Comparison of ENCODE assay signal across 15 cellular contexts in the genomic region with DNA sequence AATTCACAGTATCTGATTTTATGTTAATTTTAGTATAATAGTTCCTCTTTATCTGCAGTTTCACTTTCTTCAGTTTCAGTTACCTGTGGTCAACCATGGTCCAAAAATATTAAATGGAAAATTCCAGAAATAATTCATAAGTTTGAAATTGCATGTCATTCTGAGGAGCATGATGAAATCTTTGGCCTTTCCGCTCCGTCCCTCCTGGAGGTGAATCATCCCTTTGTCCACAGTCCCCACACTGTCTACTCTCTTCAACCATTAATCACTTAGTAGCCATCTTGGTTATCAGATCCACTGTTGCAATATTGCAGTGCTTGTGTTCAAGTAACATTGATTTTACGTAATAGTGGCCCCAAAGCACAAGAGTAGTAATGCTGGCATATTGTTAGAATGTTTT. TPM values are rescaled to one million over a fixed set of nuclear protein-coding genes. Genes with fewer than 3 reads are reported as not detected.
A peak's percentile ranks its signal among the peaks of the same experiment; 100 is the strongest.
DNase-seq lines count a peak whose midpoint lies in the region; TF ChIP-seq lines count a peak whose summit lies in the region.
"Had no signal": no experiment of that assay in that cellular context is flagged by ENCODE, and none has a peak within 500 bp of the region (broad histone marks: within the 10 kb centered on the region; RNA-seq: fewer than 3 reads in every experiment).

No MANE protein-coding gene starts in this region.

- H3K9me3 ChIP-seq in breast epithelium = no peaks in the 10 kb centered on the region
- H3K9me3 ChIP-seq in OCI-LY3 (ENCODE audit: insufficient read depth, low read length) = peaks cover 8% of the 10 kb centered on the region; the same call in 1 of the 2 replicates
- peaks cover 2% of the 10 kb centered on the region for H3K9me3 ChIP-seq in mammary epithelial cell (replicated peaks; ENCODE audit: insufficient read depth, low read length)
- no peaks in the 10 kb centered on the region for H3K9me3 ChIP-seq in A673 (ENCODE audit: low read depth, low read length, poor library complexity, severe bottlenecking)
- H3K9me3 ChIP-seq: lower lobe of right lung, psoas muscle had no signal

- POLR2A ChIA-PET in MCF 10A (lab: Yijun Ruan, JAX) = interaction anchor here (1.3 kb wide), 1 partner anchor 10 kb away, joined by 4 read pairs; no protein-coding TSS in a partner anchor
- POLR2A ChIA-PET in A673 (lab: Charles Lee; ENCODE audit: low non-redundant PET) = no interaction called here

- H3K27ac Mint-ChIP-seq in MCF 10A (ENCODE audit: low read depth, unreplicated experiment) = peak overlapping the region; percentile 74
- H3K27ac Mint-ChIP-seq: activated CD4-positive, alpha-beta memory T cell treated with anti-CD3 and anti-CD28 coated beads, Interleukin-2, amount 10 ng/mL, durations not matched to agents 7 days and 5 days; activated T-helper 2 cell treated with anti-CD3 and anti-CD28 coated beads, Interferon-gamma antibody, Interleukin-2, Interleukin-4, amounts not matched to agents 10 μg/mL and 5 μg/mL and 100 μg/mL, durations not matched to agents 14 hours and 24 hours and 36 hours; natural killer cell treated with Interleukin-12 subunit alpha and Interleukin-12 subunit beta and Interleukin-15 and Interleukin-18, amount 100 ng/mL, for 72 hours had no signal

- DNase-seq in MCF 10A (ENCODE audit: unreplicated experiment) = peak; percentile 75
- DNase-seq in breast epithelium (ENCODE audit: low spot score in 2 of 2) = no peak
- peak; percentile 75 for DNase-seq in mammary epithelial cell
- no peak for DNase-seq in activated T-cell treated with anti-CD3 and anti-CD28 coated beads for 4 hours
- DNase-seq in cerebellum (ENCODE audit: low spot score) = no peak
- DNase-seq in NCI-H2227 (lab: John Stamatoyannopoulos, UW; ENCODE audit: unreplicated experiment) = no peak
- DNase-seq in A673 (ENCODE audit: low spot score) = no peak
- DNase-seq: activated CD4-positive, alpha-beta memory T cell treated with anti-CD3 and anti-CD28 coated beads, Interleukin-2, amount 10 ng/mL, durations not matched to agents 7 days and 5 days; foreskin fibroblast; lower lobe of right lung; MM.1S; psoas muscle had no signal

- BruUV-seq in MCF 10A (replicated peaks; lab: Mats Ljungman, UMichigan) = no TSS peak
- no TSS peak for BruUV-seq in mammary epithelial cell (replicated peaks; lab: Mats Ljungman, UMichigan)
- no TSS peak for BruUV-seq in A673 (replicated peaks; lab: Mats Ljungman, UMichigan)

- H3K4me1 ChIP-seq in breast epithelium (no peaks in the 10 kb centered on the region), OCI-LY3 (ENCODE audit: low read length) (peaks cover 11% of the 10 kb centered on the region), mammary epithelial cell (ENCODE audit: insufficient read depth, low read length) (no peaks in the 10 kb centered on the region), A673 (ENCODE audit: insufficient read depth, low read length, poor library complexity, severe bottlenecking) (no peaks in the 10 kb centered on the region)
- H3K4me1 ChIP-seq: lower lobe of right lung, psoas muscle had no signal

- no peak overlapping the region for H2AFZ ChIP-seq in OCI-LY3 (ENCODE audit: low read depth, low read length)
- H2AFZ ChIP-seq in mammary epithelial cell (ENCODE audit: low read depth, low read length) = peak overlapping the region; percentile 17

- H3K9me3 Mint-ChIP-seq in MCF 10A (ENCODE audit: unreplicated experiment) = no peaks in the 10 kb centered on the region
- H3K9me3 Mint-ChIP-seq: activated CD4-positive, alpha-beta memory T cell treated with anti-CD3 and anti-CD28 coated beads, Interleukin-2, amount 10 ng/mL, durations not matched to agents 7 days and 5 days had no signal

- no peaks in the 10 kb centered on the region for H3K36me3 ChIP-seq in breast epithelium
- no peaks in the 10 kb centered on the region for H3K36me3 ChIP-seq in OCI-LY3 (replicated peaks; ENCODE audit: low read depth, low read length)
- peaks cover 1% of the 10 kb centered on the region for H3K36me3 ChIP-seq in mammary epithelial cell (ENCODE audit: insufficient read depth, low read length)
- H3K36me3 ChIP-seq in A673 (ENCODE audit: insufficient read depth, low read length, poor library complexity, severe bottlenecking) = no peaks in the 10 kb centered on the region
- H3K36me3 ChIP-seq: lower lobe of right lung had no signal

- H4K20me1 ChIP-seq in OCI-LY3 (ENCODE audit: insufficient read depth, low read length) = no peaks in the 10 kb centered on the region
- no peaks in the 10 kb centered on the region for H4K20me1 ChIP-seq in mammary epithelial cell (ENCODE audit: insufficient read depth, low read length)

- H3K4me1 Mint-ChIP-seq in MCF 10A (ENCODE audit: insufficient read depth, unreplicated experiment) = peaks cover 8% of the 10 kb centered on the region
- H3K4me1 Mint-ChIP-seq: activated CD4-positive, alpha-beta memory T cell treated with anti-CD3 and anti-CD28 coated beads, Interleukin-2, amount 10 ng/mL, durations not matched to agents 7 days and 5 days had no signal

- peaks cover 4% of the 10 kb centered on the region for H3K36me3 Mint-ChIP-seq in MCF 10A (ENCODE audit: insufficient read depth, unreplicated experiment)
- H3K36me3 Mint-ChIP-seq: natural killer cell treated with Interleukin-12 subunit alpha and Interleukin-12 subunit beta and Interleukin-15 and Interleukin-18, amount 100 ng/mL, for 72 hours had no signal

- peak overlapping the region; percentile 40 for H3K4me3 Mint-ChIP-seq in MCF 10A (ENCODE audit: unreplicated experiment)
- H3K4me3 Mint-ChIP-seq: activated CD4-positive, alpha-beta memory T cell treated with anti-CD3 and anti-CD28 coated beads, Interleukin-2, amount 10 ng/mL, durations not matched to agents 7 days and 5 days; natural killer cell treated with Interleukin-12 subunit alpha and Interleukin-12 subunit beta and Interleukin-15 and Interleukin-18, amount 100 ng/mL, for 72 hours had no signal

- H3K4me3 ChIP-seq in breast epithelium (no peak overlapping the region), OCI-LY3 (ENCODE audit: low read length) (no peak overlapping the region), mammary epithelial cell (replicated peaks in 1 of 3; ENCODE audit: insufficient read depth in 1 of 3, low read depth in 2 of 3, low read length in 3 of 3) (no peak overlapping the region), A673 (ENCODE audit: low read depth, low read length, poor library complexity, severe bottlenecking) (no peak overlapping the region)
- H3K4me3 ChIP-seq: lower lobe of right lung, psoas muscle had no signal

- H3K27ac ChIP-seq in breast epithelium = no peak overlapping the region
- H3K27ac ChIP-seq in OCI-LY3 (ENCODE audit: low read length) = no peak overlapping the region
- peak overlapping the region; percentile 54 for H3K27ac ChIP-seq in mammary epithelial cell (ENCODE audit: insufficient read depth, low read depth, low read length)
- H3K27ac ChIP-seq in A673 (ENCODE audit: low read depth, low read length, poor library complexity, severe bottlenecking) = no peak overlapping the region
- H3K27ac ChIP-seq: lower lobe of right lung, psoas muscle had no signal

- no peaks in the 10 kb centered on the region for H3K27me3 Mint-ChIP-seq in MCF 10A (ENCODE audit: insufficient read depth, unreplicated experiment)
- H3K27me3 Mint-ChIP-seq: activated CD4-positive, alpha-beta memory T cell treated with anti-CD3 and anti-CD28 coated beads, Interleukin-2, amount 10 ng/mL, durations not matched to agents 7 days and 5 days; natural killer cell treated with Interleukin-12 subunit alpha and Interleukin-12 subunit beta and Interleukin-15 and Interleukin-18, amount 100 ng/mL, for 72 hours had no signal

- H3K79me2 ChIP-seq in OCI-LY3 (ENCODE audit: low read length) = no peaks in the 10 kb centered on the region
- H3K79me2 ChIP-seq in mammary epithelial cell (ENCODE audit: insufficient read depth, low read length) = no peaks in the 10 kb centered on the region

- WGBS in mammary epithelial cell (ENCODE audit: low coverage, missing lambda C conversion rate) = 57% methylated on average over 3 of the region's 3 CpGs

- intact Hi-C loops in MCF 10A (cut with micrococcal nuclease) = no loop called here
- intact Hi-C loops in breast epithelium (cut with DNase I; ENCODE audit: low total_unique reads) = no loop called here
- intact Hi-C loops in mammary epithelial cell (cut with micrococcal nuclease) = no loop called here
- intact Hi-C loops in A673 (cut with micrococcal nuclease; ENCODE audit: unreplicated experiment) = no loop called here

- CTCF ChIA-PET in MCF 10A (lab: Yijun Ruan, JAX) (no interaction called here), mammary epithelial cell (lab: Charles Lee; ENCODE audit: low non-redundant PET) (no interaction called here), A673 (lab: Charles Lee) (no interaction called here)

- TF ChIP-seq CTCF in MCF 10A (IDR thresholded peaks at IDR 0.05; ENCODE audit: unreplicated experiment) (no peak), breast epithelium (IDR thresholded peaks at IDR 0.05) (no peak), OCI-LY3 (IDR thresholded peaks at IDR 0.05; ENCODE audit: low read depth, low read length) (no peak), mammary epithelial cell (conservative IDR thresholded peaks at IDR 0.05 in 1 of 2, IDR thresholded peaks at IDR 0.05 in 1 of 2; ENCODE audit: extremely low read depth in 1 of 2, insufficient read depth in 1 of 2, low read depth in 1 of 2, low read length in 2 of 2) (no peak), A673 (conservative IDR thresholded peaks at IDR 0.05; ENCODE audit: low read depth, low read length) (no peak)

- in situ Hi-C loops in mammary epithelial cell (cut with MboI; ENCODE audit: low sequenced_read_pairs in 2 of 2) = no loop called here

- H3K27me3 ChIP-seq in breast epithelium = no peaks in the 10 kb centered on the region
- H3K27me3 ChIP-seq in OCI-LY3 (ENCODE audit: low read depth, low read length) = no peaks in the 10 kb centered on the region
- H3K27me3 ChIP-seq in mammary epithelial cell (ENCODE audit: insufficient read depth, low read length) = no peaks in the 10 kb centered on the region
- H3K27me3 ChIP-seq in A673 (replicated peaks; ENCODE audit: insufficient read depth, low read depth, low read length, poor library complexity) = no peaks in the 10 kb centered on the region

- dilution Hi-C loops in mammary epithelial cell (cut with HindIII; ENCODE audit: low sequenced_read_pairs) = no loop called here

- no peak overlapping the region for H3K9ac ChIP-seq in OCI-LY3 (ENCODE audit: low read length)
- H3K9ac ChIP-seq in mammary epithelial cell (ENCODE audit: insufficient read depth, low read length) = no peak overlapping the region

- no peak for TF ChIP-seq POLR2A in breast epithelium (IDR thresholded peaks at IDR 0.05)

- H3K4me2 ChIP-seq in OCI-LY3 (ENCODE audit: low read length) (0 out of 2 replicates have a peak overlapping the region, but pooled peaks have one; percentile 3), mammary epithelial cell (ENCODE audit: insufficient read depth, low read depth, low read length) (peak overlapping the region; percentile 16)

RNA-seq across cellular contexts. Expression of gene SLITRK6, which starts 26.8 kb away (rescaled TPM):
- total RNA-seq in MCF 10A (2022) = 5.5 and 12.0 TPM in 2 replicates
- 10 to 100 TPM in 1 of 3 donors, 1 to 10 TPM in 1, under 1 TPM in 1; under 0.01 to 19.0 (median 7.9) TPM for total RNA-seq in breast epithelium
- total RNA-seq in mammary epithelial cell = 10 to 100 TPM in 1 of 2 donors, 1 to 10 TPM in 1; 7.2 to 20.3 TPM
- 10.8 TPM for polyA plus RNA-seq in mammary epithelial cell
- 13.6 TPM for polyA minus RNA-seq in mammary epithelial cell
- 13.9 TPM for total RNA-seq in cerebellum
- 1.1 and 1.3 TPM in 2 replicates for total RNA-seq in A673 (2021)
- total RNA-seq: activated CD4-positive, alpha-beta memory T cell treated with anti-CD3 and anti-CD28 coated beads, Interleukin-2, amount 10 ng/mL, durations not matched to agents 7 days and 5 days; activated T-helper 2 cell treated with anti-CD3 and anti-CD28 coated beads, Interferon-gamma antibody, Interleukin-2, Interleukin-4, amounts not matched to agents 10 μg/mL and 5 μg/mL and 100 μg/mL, durations not matched to agents 14 hours and 24 hours and 36 hours; natural killer cell treated with Interleukin-12 subunit alpha and Interleukin-12 subunit beta and Interleukin-15 and Interleukin-18, amount 100 ng/mL, for 72 hours had no signal

Comparison
In these comparisons a context has a peak if more than half of its experiments do, and no peak if none do; other contexts are left out.
1. DNase-seq: peak in MCF 10A (single experiment) and mammary epithelial cell (single experiment); none in breast epithelium (0 of 2), activated T-cell treated with anti-CD3 and anti-CD28 coated beads for 4 hours (single experiment), cerebellum (single experiment), NCI-H2227 (single experiment) and A673 (single experiment).